In the genomic region with DNA sequence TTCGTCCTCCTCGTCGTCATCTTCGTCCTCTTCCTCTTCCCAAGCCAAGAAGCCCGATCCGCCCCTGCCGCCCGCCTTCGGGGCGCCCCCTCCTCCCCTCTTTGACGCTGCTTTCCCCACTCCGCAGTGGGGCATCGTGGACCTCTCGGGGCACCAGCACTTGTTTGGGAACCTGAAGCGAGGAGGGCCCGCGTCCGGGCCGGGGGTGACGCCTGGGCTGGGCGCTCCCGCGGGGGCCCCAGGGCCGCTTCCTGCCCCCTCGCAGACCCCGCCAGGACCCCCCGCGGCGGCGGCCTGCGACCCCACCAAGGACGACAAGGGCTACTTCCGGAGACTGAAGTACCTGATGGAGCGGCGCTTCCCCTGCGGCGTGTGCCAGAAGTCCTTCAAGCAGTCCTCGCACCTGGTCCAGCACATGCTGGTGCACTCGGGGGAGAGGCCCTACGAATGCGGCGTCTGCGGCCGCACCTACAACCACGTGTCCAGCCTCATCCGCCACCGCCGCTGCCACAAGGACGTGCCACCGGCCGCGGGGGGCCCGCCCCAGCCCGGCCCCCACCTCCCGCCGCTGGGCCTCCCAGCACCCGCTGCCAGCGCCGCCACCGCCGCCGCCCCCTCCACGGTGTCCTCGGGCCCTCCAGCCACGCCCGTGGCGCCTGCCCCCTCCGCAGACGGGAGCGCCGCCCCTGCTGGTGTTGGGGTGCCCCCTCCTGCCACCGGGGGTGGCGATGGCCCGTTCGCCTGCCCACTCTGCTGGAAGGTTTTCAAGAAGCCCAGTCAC, we compare ENCODE assay signal across 20 cellular contexts. TPM values are rescaled to one million over a fixed set of nuclear protein-coding genes. Genes with fewer than 3 reads are reported as not detected.
DNase-seq lines count a peak whose midpoint lies in the region; ATAC-seq and TF ChIP-seq lines count a peak whose summit lies in the region.
"Had no signal": no experiment of that assay in that cellular context is flagged by ENCODE, and none has a peak within 500 bp of the region (broad histone marks: within the 10 kb centered on the region; RNA-seq: fewer than 3 reads in every experiment).

No MANE protein-coding gene starts in this region.

- CTCF ChIA-PET in SK-N-SH (lab: Yijun Ruan, JAX) (interaction anchor here (1.3 kb wide), 1 partner anchor 18 kb away, joined by 4 read pairs; no protein-coding TSS in a partner anchor), HEK293 (lab: Yijun Ruan, JAX) (no interaction called here)

- no peak for TF ChIP-seq RAD21 in SK-N-SH (IDR thresholded peaks at IDR 0.05; ENCODE audit: low read length)

- H3F3A ChIP-seq in SK-N-SH (replicated peaks; ENCODE audit: insufficient read depth), result peaks cover 2% of the 10 kb centered on the region

- POLR2A ChIA-PET in SK-N-SH (lab: Yijun Ruan, JAX), result no interaction called here
- POLR2A ChIA-PET in HEK293 (lab: Yijun Ruan, JAX), result no interaction called here

- TF ChIP-seq EP300 in SK-N-SH (IDR thresholded peaks at IDR 0.05; ENCODE audit: borderline replicate concordance in 1 of 2, low read depth in 1 of 2, low read length in 1 of 2) (no peak), sigmoid colon (IDR thresholded peaks at IDR 0.05) (no peak)

- 95% methylated on average over 58 of the region's 75 CpGs for WGBS in SK-N-SH (ENCODE audit: low lambda C conversion rate)
- 95 to 96% methylated on average over 75 of the region's 75 CpGs for WGBS in sigmoid colon, 2 donors

- H3K4me2 ChIP-seq in SK-N-SH (no peak overlapping the region), osteoblast (ENCODE audit: insufficient read depth, low read length) (no peak overlapping the region)
- H3K4me2 ChIP-seq: BLaER1 had no signal

- no peaks in the 10 kb centered on the region for H3K27me3 ChIP-seq in SK-N-SH (ENCODE audit: insufficient read depth)
- no peaks in the 10 kb centered on the region for H3K27me3 ChIP-seq in osteoblast (ENCODE audit: insufficient read depth, low read length)
- H3K27me3 ChIP-seq in sigmoid colon, result no peaks in the 10 kb centered on the region
- H3K27me3 ChIP-seq: BLaER1 had no signal

- peaks cover 40% of the 10 kb centered on the region for H3K79me2 ChIP-seq in SK-N-SH (ENCODE audit: insufficient read depth)
- peaks cover 34% of the 10 kb centered on the region for H3K79me2 ChIP-seq in osteoblast (ENCODE audit: insufficient read depth, low read length)

- intact Hi-C loops in sigmoid colon (cut with DNase I), result no loop called here

- peaks cover 12 to 41% of the 10 kb centered on the region in 2 experiments for H3K36me3 ChIP-seq in SK-N-SH (replicated peaks in 1 of 2; ENCODE audit: control insufficient read depth in 1 of 2, insufficient read depth in 2 of 2, low read length in 1 of 2)
- H3K36me3 ChIP-seq in HEK293 (ENCODE audit: control insufficient read depth in 2 of 2, insufficient read depth in 1 of 2, low read length in 2 of 2), result peaks cover 10 to 41% of the 10 kb centered on the region in 2 experiments; a peak in 2 of 3 replicates
- H3K36me3 ChIP-seq in osteoblast (ENCODE audit: insufficient read depth, low read length), result peaks cover 19% of the 10 kb centered on the region
- H3K36me3 ChIP-seq in sigmoid colon, result peaks cover 17 to 59% (median 37%) of the 10 kb centered on the region in 4 donors

- no peak overlapping the region for H2AFZ ChIP-seq in SK-N-SH (ENCODE audit: low read depth)
- H2AFZ ChIP-seq in osteoblast (ENCODE audit: low read length), result no peak overlapping the region

- H4K20me1 ChIP-seq in SK-N-SH (ENCODE audit: insufficient read depth) (peaks cover 32% of the 10 kb centered on the region), osteoblast (ENCODE audit: insufficient read depth, low read length) (peaks cover 20% of the 10 kb centered on the region)

- peak; percentile 26 for DNase-seq in SK-N-SH
- peak; percentile 21 for DNase-seq in iPS-NIHi11 (ENCODE audit: low spot score)
- peak; percentile 52 for DNase-seq in osteoblast (ENCODE audit: insufficient read length, low spot score, missing footprints)
- no peak for DNase-seq in SHP77 treated with DMSO at 0.1 percent for 48 hours (lab: John Stamatoyannopoulos, UW)
- DNase-seq in EL, result no peak
- DNase-seq in sigmoid colon, result no peak
- DNase-seq: Caco-2; CD4-positive, CD25-positive, alpha-beta regulatory T cell; CD8-positive, alpha-beta T cell; DMS153; GF-D8; GOT3; H9; HFFc6 had no signal

- H3K9me3 ChIP-seq in SK-N-SH (no peaks in the 10 kb centered on the region), HEK293 (ENCODE audit: control insufficient read depth, insufficient read depth, low read depth, low read length) (no peaks in the 10 kb centered on the region), osteoblast (ENCODE audit: low read depth, low read length) (peaks cover 6% of the 10 kb centered on the region), sigmoid colon (no peaks in the 10 kb centered on the region)
- H3K9me3 ChIP-seq: BLaER1, Caco-2 had no signal

- H3K4me3 ChIP-seq in SK-N-SH (ENCODE audit: low read depth in 2 of 2, low read length in 1 of 2) (no peak overlapping the region), HEK293 (ENCODE audit: low read depth, low read length) (no peak overlapping the region), osteoblast (ENCODE audit: insufficient read depth, low read length) (no peak overlapping the region), sigmoid colon (no peak overlapping the region)
- H3K4me3 ChIP-seq: BLaER1 had no signal

- TF ChIP-seq POLR2A in sigmoid colon (IDR thresholded peaks at IDR 0.05), result no peak

- H3K9me2 ChIP-seq in SK-N-SH, result no peaks in the 10 kb centered on the region

- no peaks in the 10 kb centered on the region; a peak in 1 of 4 replicates for H3K4me1 ChIP-seq in SK-N-SH (ENCODE audit: control insufficient read depth in 1 of 2, insufficient read depth in 2 of 2, low read depth in 1 of 2, low read length in 1 of 2)
- H3K4me1 ChIP-seq in HEK293 (ENCODE audit: control insufficient read depth, insufficient read depth, low read length), result no peaks in the 10 kb centered on the region
- H3K4me1 ChIP-seq in osteoblast (ENCODE audit: insufficient read depth, low read length), result no peaks in the 10 kb centered on the region
- H3K4me1 ChIP-seq in sigmoid colon, result peaks cover 0 to 13% (median 6%) of the 10 kb centered on the region in 4 donors
- H3K4me1 ChIP-seq: BLaER1, Caco-2 had no signal

- no peak for TF ChIP-seq CTCF in SK-N-SH (IDR thresholded peaks at IDR 0.05)
- no peak for TF ChIP-seq CTCF in HEK293 (tag by site-specific recombination; IDR thresholded peaks at IDR 0.05)
- no peak for TF ChIP-seq CTCF in osteoblast (IDR thresholded peaks at IDR 0.05; ENCODE audit: extremely low read depth, low read depth, low read length)
- TF ChIP-seq CTCF in sigmoid colon (IDR thresholded peaks at IDR 0.05), result no peak

- H3K9ac ChIP-seq in SK-N-SH, result no peak overlapping the region
- H3K9ac ChIP-seq: BLaER1 had no signal

- H3K27ac ChIP-seq in SK-N-SH (ENCODE audit: low read depth in 2 of 2, low read length in 1 of 2), result no peak overlapping the region
- no peak overlapping the region for H3K27ac ChIP-seq in HEK293 (ENCODE audit: extremely low read depth, low read depth, low read length)
- H3K27ac ChIP-seq in osteoblast (ENCODE audit: low read depth, low read length), result no peak overlapping the region
- no peak overlapping the region for H3K27ac ChIP-seq in sigmoid colon
- H3K27ac ChIP-seq: 22Rv1, BLaER1, C4-2B had no signal

- ATAC-seq in SK-N-SH treated with all-trans-retinoic acid at 6 μM for 48 hours, result no peak
- ATAC-seq: CD8-positive, alpha-beta T cell; HCT116 had no signal

TF ChIP-seq in HEK293, 187 proteins besides CTCF, POLR2A, EP300 and RAD21:
- TF ChIP-seq, protein P1, sequence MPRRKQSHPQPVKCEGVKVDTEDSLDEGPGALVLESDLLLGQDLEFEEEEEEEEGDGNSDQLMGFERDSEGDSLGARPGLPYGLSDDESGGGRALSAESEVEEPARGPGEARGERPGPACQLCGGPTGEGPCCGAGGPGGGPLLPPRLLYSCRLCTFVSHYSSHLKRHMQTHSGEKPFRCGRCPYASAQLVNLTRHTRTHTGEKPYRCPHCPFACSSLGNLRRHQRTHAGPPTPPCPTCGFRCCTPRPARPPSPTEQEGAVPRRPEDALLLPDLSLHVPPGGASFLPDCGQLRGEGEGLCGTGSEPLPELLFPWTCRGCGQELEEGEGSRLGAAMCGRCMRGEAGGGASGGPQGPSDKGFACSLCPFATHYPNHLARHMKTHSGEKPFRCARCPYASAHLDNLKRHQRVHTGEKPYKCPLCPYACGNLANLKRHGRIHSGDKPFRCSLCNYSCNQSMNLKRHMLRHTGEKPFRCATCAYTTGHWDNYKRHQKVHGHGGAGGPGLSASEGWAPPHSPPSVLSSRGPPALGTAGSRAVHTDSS (tag by site-specific recombination; IDR thresholded peaks at IDR 0.05), result peak; percentile 83
- no peak for TF ChIP-seq ZNF555 (tag by site-specific recombination; conservative IDR thresholded peaks at IDR 0.05)

RNA-seq across cellular contexts. Expression of a gene that starts 8.7 kb away (rescaled TPM):
- 3.4 and 5.0 TPM in 2 replicates for polyA plus RNA-seq in SK-N-SH (2012; rRNA removed)
- 2.7 and 5.2 TPM in 2 replicates for polyA plus RNA-seq in SK-N-SH (2012; cell fraction: cytosol; rRNA removed)
- polyA plus RNA-seq in SK-N-SH (2012; cell fraction: nucleus; rRNA removed), result 11.7 and 16.2 TPM in 2 replicates
- total RNA-seq in osteoblast, result 1.4 and 1.5 TPM in 2 replicates
- total RNA-seq in sigmoid colon, result 1 to 10 TPM; 2.3 to 8.6 (median 3.4) TPM
- polyA plus RNA-seq in sigmoid colon, result 1 to 10 TPM; 2.4 to 9.3 (median 3.0) TPM

RNA-seq across cellular contexts. Expression of a gene that starts 10.2 kb away (rescaled TPM):
- polyA plus RNA-seq in SK-N-SH (2012; rRNA removed) (5.0 and 5.5 TPM in 2 replicates), sigmoid colon (1 to 10 TPM; 7.2 to 8.2 (median 7.2) TPM)
- 2.4 and 3.3 TPM in 2 replicates for polyA plus RNA-seq in SK-N-SH (2012; cell fraction: cytosol; rRNA removed)
- 17.9 and 20.4 TPM in 2 replicates for polyA plus RNA-seq in SK-N-SH (2012; cell fraction: nucleus; rRNA removed)
- total RNA-seq in osteoblast (6.5 and 8.7 TPM in 2 replicates), sigmoid colon (1 to 10 TPM; 2.8 to 9.1 (median 3.7) TPM)

RNA-seq across cellular contexts. Expression of a gene that starts 14.0 kb away (rescaled TPM):
- 7.2 and 7.3 TPM in 2 replicates for polyA plus RNA-seq in SK-N-SH (2012; rRNA removed)
- polyA plus RNA-seq in SK-N-SH (2012; cell fraction: cytosol; rRNA removed), result 4.6 and 7.4 TPM in 2 replicates
- 7.4 and 10.1 TPM in 2 replicates for polyA plus RNA-seq in SK-N-SH (2012; cell fraction: nucleus; rRNA removed)
- 11.2 TPM in 2 replicates for total RNA-seq in osteoblast
- 10 to 100 TPM; 24.5 to 37.1 (median 31.3) TPM for total RNA-seq in sigmoid colon
- polyA plus RNA-seq in sigmoid colon, result 10 to 100 TPM; 44.1 to 49.2 (median 45.5) TPM

RNA-seq across cellular contexts. Expression of a gene that starts 14.8 kb away (rescaled TPM):
- polyA plus RNA-seq in SK-N-SH (2012; rRNA removed), result 5.2 and 5.7 TPM in 2 replicates
- polyA plus RNA-seq in SK-N-SH (2012; cell fraction: cytosol; rRNA removed), result 2.5 and 4.3 TPM in 2 replicates
- polyA plus RNA-seq in SK-N-SH (2012; cell fraction: nucleus; rRNA removed), result 20.2 and 24.9 TPM in 2 replicates
- total RNA-seq in osteoblast, result 2.9 and 3.6 TPM in 2 replicates
- total RNA-seq in sigmoid colon, result 1 to 10 TPM; 3.5 to 9.6 (median 9.1) TPM
- 1 to 10 TPM; 5.3 to 9.0 (median 7.2) TPM for polyA plus RNA-seq in sigmoid colon

RNA-seq across cellular contexts. Expression of a gene that starts 26.7 kb away (rescaled TPM):
- 14.0 and 21.9 TPM in 2 replicates for polyA plus RNA-seq in SK-N-SH (2012; rRNA removed)
- 16.3 and 18.1 TPM in 2 replicates for polyA plus RNA-seq in SK-N-SH (2012; cell fraction: cytosol; rRNA removed)
- polyA plus RNA-seq in SK-N-SH (2012; cell fraction: nucleus; rRNA removed), result 76.2 and 102 TPM in 2 replicates
- 6.5 and 8.3 TPM in 2 replicates for total RNA-seq in osteoblast
- 10 to 100 TPM; 23.5 to 45.5 (median 31.1) TPM for total RNA-seq in sigmoid colon
- polyA plus RNA-seq in sigmoid colon, result 10 to 100 TPM; 10.4 to 27.9 (median 13.8) TPM

Comparison
In these comparisons a context has a peak if more than half of its experiments do, and no peak if none do; other contexts are left out.
1. DNase-seq: peak in SK-N-SH (single experiment), iPS-NIHi11 (single experiment) and osteoblast (single experiment); none in SHP77 treated with DMSO at 0.1 percent for 48 hours (single experiment), EL (single experiment) and sigmoid colon (single experiment).